ENCODE assay signal across 12 cellular contexts in the genomic region with DNA sequence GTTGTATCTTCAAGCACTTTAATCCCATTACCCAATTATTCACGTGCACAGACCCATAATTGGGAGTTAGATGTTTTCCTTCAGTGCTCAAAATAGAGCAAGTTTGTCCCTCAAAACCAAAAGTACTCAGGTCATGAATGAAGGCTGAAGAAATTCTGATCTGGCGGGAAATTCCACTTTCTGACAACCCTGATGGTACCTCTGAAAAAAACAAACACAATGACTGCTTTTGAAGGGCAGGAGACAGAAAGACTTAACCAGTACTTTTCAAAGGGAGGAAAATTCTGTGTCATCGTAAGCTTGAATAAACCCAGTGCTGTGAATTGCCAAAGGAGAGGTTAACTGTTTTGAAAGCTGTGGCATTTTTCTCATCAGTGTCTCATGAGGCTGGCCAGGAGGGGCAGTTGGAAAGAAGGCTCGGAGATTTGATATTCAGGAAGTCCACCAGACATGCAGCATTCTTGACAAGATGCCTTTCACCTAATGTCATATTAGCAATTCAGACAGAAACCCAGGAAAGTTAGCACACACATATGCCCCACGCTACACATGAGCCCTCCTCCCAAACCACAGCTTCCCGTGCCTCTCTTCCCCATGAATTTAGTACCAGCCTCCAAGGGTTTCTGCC.
DNase-seq lines count a peak whose midpoint lies in the region; ATAC-seq and TF ChIP-seq lines count a peak whose summit lies in the region.
"Had no signal": no experiment of that assay in that cellular context is flagged by ENCODE, and none has a peak within 500 bp of the region (broad histone marks: within the 10 kb centered on the region; RNA-seq: fewer than 3 reads in every experiment).

No MANE protein-coding gene starts in this region.

- in situ Hi-C loops in astrocyte of the spinal cord (cut with HindIII; ENCODE audit: low sequenced_read_pairs): no loop called here

- no peak overlapping the region for H2AFZ ChIP-seq in MM.1S (ENCODE audit: low read length)

- peak; percentile 65 for DNase-seq in AG04450 (ENCODE audit: low read depth, low spot score)
- peak; percentile 95 for DNase-seq in HS-5 (ENCODE audit: low read depth)
- DNase-seq in astrocyte of the spinal cord (ENCODE audit: low read depth, low spot score): peak; percentile 93
- DNase-seq in kidney tubule cell (ENCODE audit: low spot score): peak; percentile 100
- no peak for DNase-seq in pons (ENCODE audit: low spot score)
- no peak for DNase-seq in D341Med (ENCODE audit: low spot score)
- no peak for DNase-seq in MM.1S
- DNase-seq: activated T-cell treated with anti-CD3 and anti-CD28 coated beads, Interleukin-2, amount 50 U/mL, for 1 hour; CD8-positive, alpha-beta T cell; NCI-H345; stimulated activated CD4-positive, alpha-beta T cell treated with anti-CD3 and anti-CD28 coated beads, Interleukin-12 subunit alpha, Interleukin-12 subunit beta, amount 100 ng/mL, for 4 hours had no signal

- TF ChIP-seq CTCF in AG04450 (IDR thresholded peaks at IDR 0.05; ENCODE audit: low read depth, low read length): 0 out of 2 replicates have a peak, but pooled peaks have one; percentile 6
- no peak for TF ChIP-seq CTCF in astrocyte of the spinal cord (IDR thresholded peaks at IDR 0.05; ENCODE audit: low read depth, low read length)
- no peak for TF ChIP-seq CTCF in MM.1S (IDR thresholded peaks at IDR 0.05; ENCODE audit: low read length)

- H3K27ac ChIP-seq in AG04450 (ENCODE audit: low read depth, low read length) (peak overlapping the region; percentile 75), MM.1S (ENCODE audit: low read length) (no peak overlapping the region)

- H3K36me3 ChIP-seq in MM.1S (replicated peaks; ENCODE audit: insufficient read depth, low read length): no peaks in the 10 kb centered on the region

- H3K79me2 ChIP-seq in MM.1S (ENCODE audit: low read length): no peaks in the 10 kb centered on the region

- H3K4me2 ChIP-seq in MM.1S (ENCODE audit: low read depth, low read length): no peak overlapping the region

- CTCF ChIA-PET in AG04450 (lab: Charles Lee): interaction anchor here (0.9 to 1.7 kb wide), 2 partner anchors 102 to 351 kb away, joined by 4 read pairs; no protein-coding TSS in a partner anchor

- POLR2A ChIA-PET in AG04450 (lab: Yijun Ruan, JAX): interaction anchor here (0.6 to 1.3 kb wide), 4 partner anchors 11 to 112 kb away, joined by 3 to 9 read pairs (median 4); no protein-coding TSS in a partner anchor

- no peak overlapping the region for H3K9ac ChIP-seq in MM.1S (ENCODE audit: low read length)

- H3K9me2 ChIP-seq in MM.1S (replicated peaks; ENCODE audit: insufficient read depth, low read length): no peaks in the 10 kb centered on the region

- no peaks in the 10 kb centered on the region for H4K20me1 ChIP-seq in MM.1S (ENCODE audit: insufficient read depth, low read length)

- H3K4me1 ChIP-seq in MM.1S (ENCODE audit: low read length): no peaks in the 10 kb centered on the region

- H3K27me3 ChIP-seq in AG04450 (ENCODE audit: control insufficient read depth, insufficient read depth, low read length): no peaks in the 10 kb centered on the region
- no peaks in the 10 kb centered on the region for H3K27me3 ChIP-seq in MM.1S (replicated peaks; ENCODE audit: insufficient read depth, low read length)

- ATAC-seq in HG03108 (IDR thresholded peaks at IDR 0.05; ENCODE audit: unreplicated experiment): no peak
- ATAC-seq: CD8-positive, alpha-beta T cell had no signal

- H3K9me3 ChIP-seq in AG04450 (ENCODE audit: control insufficient read depth, insufficient read depth, low read length) (no peaks in the 10 kb centered on the region), MM.1S (replicated peaks; ENCODE audit: insufficient read depth, low read length) (no peaks in the 10 kb centered on the region)

- H3K4me3 ChIP-seq in AG04450 (ENCODE audit: low read depth, low read length): no peak overlapping the region
- H3K4me3 ChIP-seq in astrocyte of the spinal cord (ENCODE audit: low read depth, low read length): no peak overlapping the region
- no peak overlapping the region for H3K4me3 ChIP-seq in MM.1S (ENCODE audit: low read length)

- no peaks in the 10 kb centered on the region for H3F3A ChIP-seq in MM.1S (ENCODE audit: insufficient read depth, low read length)

Comparison
In these comparisons a context has a peak if more than half of its experiments do, and no peak if none do; other contexts are left out.
1. DNase-seq: peak in AG04450 (single experiment), HS-5 (single experiment), astrocyte of the spinal cord (single experiment) and kidney tubule cell (single experiment); none in pons (single experiment), D341Med (single experiment) and MM.1S (single experiment).